In genomic region chr4:185623444-185624247, GRCh38 we compare ENCODE assay signal across 23 cellular contexts.
"Had no signal": no experiment of that assay in that cellular context is flagged by ENCODE, and none has a peak within 500 bp of the region (broad histone marks: within the 10 kb centered on the region; RNA-seq: fewer than 3 reads in every experiment).

No MANE protein-coding gene starts in this region.

- H3K27me3 Mint-ChIP-seq: progenitor cell of endocrine pancreas, type B pancreatic cell had no signal

- H3K36me3 ChIP-seq: colonic mucosa, neutrophil had no signal

- H3K4me1 Mint-ChIP-seq: central memory CD8-positive, alpha-beta T cell; naive thymus-derived CD8-positive, alpha-beta T cell; neural crest cell; stimulated activated memory B cell treated with anti-CD40 and anti-IgM and Interleukin-4, amounts not matched to agents 10 μg/mL and 1 μg/mL and 100 μg/mL, for 72 hours had no signal

- H3K4me3 Mint-ChIP-seq: central memory CD8-positive, alpha-beta T cell; dendritic cell treated with granulocyte-macrophage colony-stimulating factor and Interleukin-4, amounts not matched to agents 40 ng/mL and 50 ng/mL, for 4 days; naive thymus-derived CD8-positive, alpha-beta T cell; neural crest cell; stimulated activated memory B cell treated with anti-CD40 and anti-IgM and Interleukin-4, amounts not matched to agents 10 μg/mL and 1 μg/mL and 100 μg/mL, for 72 hours; type B pancreatic cell had no signal

- H3K9me3 Mint-ChIP-seq: central memory CD8-positive, alpha-beta T cell; dendritic cell treated with granulocyte-macrophage colony-stimulating factor and Interleukin-4, amounts not matched to agents 40 ng/mL and 50 ng/mL, for 4 days; naive thymus-derived CD8-positive, alpha-beta T cell; stimulated activated memory B cell treated with anti-CD40 and anti-IgM and Interleukin-4, amounts not matched to agents 10 μg/mL and 1 μg/mL and 100 μg/mL, for 72 hours had no signal

- H2AFZ ChIP-seq: parathyroid adenoma had no signal

- ATAC-seq: foreskin keratinocyte; gastroesophageal sphincter; left lung; lower lobe of right lung; naive thymus-derived CD8-positive, alpha-beta T cell; stimulated activated memory B cell treated with anti-CD40 and anti-IgM and Interleukin-4, amounts not matched to agents 10 μg/mL and 1 μg/mL and 100 μg/mL, for 72 hours; stimulated activated naive CD8-positive, alpha-beta T cell treated with anti-CD3 and anti-CD28 coated beads, Interleukin-15, Interleukin-2, amounts not matched to agents 100 U/mL and 50 U/mL, for 24 hours had no signal

- H3K79me2 ChIP-seq: parathyroid adenoma had no signal

- DNase-seq: colonic mucosa; effector CD8-positive, alpha-beta T cell; foreskin keratinocyte; left lung; lower lobe of right lung; naive thymus-derived CD8-positive, alpha-beta T cell; spleen; stimulated activated CD4-positive, alpha-beta T cell treated with anti-CD3 and anti-CD28 coated beads, Interleukin-4, amount 100 ng/mL, for 4 hours; stimulated activated naive CD8-positive, alpha-beta T cell treated with anti-CD3 and anti-CD28 coated beads, Interleukin-15, Interleukin-2, amounts not matched to agents 100 U/mL and 50 U/mL, for 24 hours; substantia nigra; testis; tibial artery had no signal

- H3K27me3 ChIP-seq: colonic mucosa, esophagus muscularis mucosa, foreskin keratinocyte, gastroesophageal sphincter, left lung, neutrophil, spleen, testis, tibial artery had no signal

- H3K27ac Mint-ChIP-seq: dendritic cell treated with granulocyte-macrophage colony-stimulating factor and Interleukin-4, amounts not matched to agents 40 ng/mL and 50 ng/mL, for 4 days; naive thymus-derived CD8-positive, alpha-beta T cell; progenitor cell of endocrine pancreas; stimulated activated memory B cell treated with anti-CD40 and anti-IgM and Interleukin-4, amounts not matched to agents 10 μg/mL and 1 μg/mL and 100 μg/mL, for 72 hours; type B pancreatic cell had no signal

- H3K4me3 ChIP-seq: colonic mucosa, esophagus muscularis mucosa, gastroesophageal sphincter, left lung, lower lobe of right lung, skin epidermis, spleen, testis, tibial artery had no signal

- H3K36me3 Mint-ChIP-seq: stimulated activated memory B cell treated with anti-CD40 and anti-IgM and Interleukin-4, amounts not matched to agents 10 μg/mL and 1 μg/mL and 100 μg/mL, for 72 hours; type B pancreatic cell had no signal

- H3K27ac ChIP-seq: colonic mucosa, esophagus muscularis mucosa, foreskin keratinocyte, gastroesophageal sphincter, left lung, lower lobe of right lung, neutrophil, parathyroid adenoma, skin epidermis, spleen, testis had no signal

- H3K9me3 ChIP-seq: colonic mucosa, esophagus muscularis mucosa, gastroesophageal sphincter, left lung, lower lobe of right lung, neutrophil, spleen, testis, tibial artery had no signal

- H3K4me1 ChIP-seq: colonic mucosa, esophagus muscularis mucosa, foreskin keratinocyte, gastroesophageal sphincter, left lung, lower lobe of right lung, parathyroid adenoma, spleen, testis had no signal
